9 cellular contexts compared by ENCODE assay signal in genomic region chr1:86018311-86018923, GRCh38.
DNase-seq lines count a peak whose midpoint lies in the region; ATAC-seq, FAIRE-seq and TF ChIP-seq lines count a peak whose summit lies in the region.
"Had no signal": no experiment of that assay in that cellular context is flagged by ENCODE, and none has a peak within 500 bp of the region (broad histone marks: within the 10 kb centered on the region; RNA-seq: fewer than 3 reads in every experiment).

No MANE protein-coding gene starts in this region.

- no peak for TF ChIP-seq POLR2A in heart left ventricle (IDR thresholded peaks at IDR 0.05)

- no peaks in the 10 kb centered on the region for H3K36me3 ChIP-seq in heart left ventricle
- H3K36me3 ChIP-seq in GM23338 (ENCODE audit: insufficient read depth) = no peaks in the 10 kb centered on the region
- H3K36me3 ChIP-seq in MM.1S (replicated peaks; ENCODE audit: insufficient read depth, low read length) = no peaks in the 10 kb centered on the region
- H3K36me3 ChIP-seq in kidney (ENCODE audit: control insufficient read depth in 1 of 2, insufficient read depth in 2 of 2, low read length in 2 of 2) = no peaks in the 10 kb centered on the region

- H3K4me1 Mint-ChIP-seq in GM23338 (no peaks in the 10 kb centered on the region), T-helper 17 cell (no peaks in the 10 kb centered on the region)
- H3K4me1 Mint-ChIP-seq in activated CD8-positive, alpha-beta T cell treated with anti-CD3 and anti-CD28 coated beads for 36 hours (ENCODE audit: low read depth) = no peaks in the 10 kb centered on the region
- H3K4me1 Mint-ChIP-seq: stimulated activated naive CD8-positive, alpha-beta T cell treated with anti-CD3 and anti-CD28 coated beads, Interleukin-15, amount 100 ng/mL, for 72 hours had no signal

- CTCF ChIA-PET in activated CD8-positive, alpha-beta T cell treated with anti-CD3 and anti-CD28 coated beads for 36 hours (lab: Charles Lee) = interaction anchor here (0.6 to 4.9 kb wide), 18 partner anchors 9 to 710 kb away, joined by 3 to 29 read pairs (median 3); no protein-coding TSS in a partner anchor

- no peaks in the 10 kb centered on the region for H4K20me1 ChIP-seq in GM23338 (replicated peaks; ENCODE audit: insufficient read depth)
- H4K20me1 ChIP-seq in MM.1S (ENCODE audit: insufficient read depth, low read length) = no peaks in the 10 kb centered on the region

- H3K9ac ChIP-seq in MM.1S (ENCODE audit: low read length) = no peak overlapping the region
- H3K9ac ChIP-seq in kidney (ENCODE audit: low read length in 2 of 2) = no peak overlapping the region

- H3K9me3 ChIP-seq in heart left ventricle = no peaks in the 10 kb centered on the region
- no peaks in the 10 kb centered on the region for H3K9me3 ChIP-seq in right cardiac atrium (ENCODE audit: control insufficient read depth, low read length)
- no peaks in the 10 kb centered on the region for H3K9me3 ChIP-seq in MM.1S (replicated peaks; ENCODE audit: insufficient read depth, low read length)
- H3K9me3 ChIP-seq in kidney (ENCODE audit: control insufficient read depth in 1 of 2, low read length in 2 of 2) = no peaks in the 10 kb centered on the region
- H3K9me3 ChIP-seq in T-helper 17 cell (ENCODE audit: control insufficient read depth, low read length, poor library complexity, severe bottlenecking) = no peaks in the 10 kb centered on the region

- H3K4me3 Mint-ChIP-seq in GM23338 (no peak overlapping the region), T-helper 17 cell (no peak overlapping the region)
- H3K4me3 Mint-ChIP-seq in activated CD8-positive, alpha-beta T cell treated with anti-CD3 and anti-CD28 coated beads for 36 hours = no peak overlapping the region
- H3K4me3 Mint-ChIP-seq: stimulated activated naive CD8-positive, alpha-beta T cell treated with anti-CD3 and anti-CD28 coated beads, Interleukin-15, amount 100 ng/mL, for 72 hours had no signal

- no peak for DNase-seq in heart left ventricle
- no peak for DNase-seq in right cardiac atrium
- peak; percentile 68 for DNase-seq in GM23338 (ENCODE audit: low spot score)
- peak; percentile 60 for DNase-seq in MM.1S
- DNase-seq in activated CD8-positive, alpha-beta T cell treated with anti-CD3 and anti-CD28 coated beads for 36 hours = peak; percentile 33
- no peak for DNase-seq in kidney
- no peak for DNase-seq in stimulated activated naive CD4-positive, alpha-beta T cell treated with Interleukin-2 at 50 U/mL for 16 hours (lab: John Stamatoyannopoulos, UW)
- no peak for DNase-seq in T-helper 17 cell

- H3K4me3 ChIP-seq in heart left ventricle = no peak overlapping the region
- H3K4me3 ChIP-seq in right cardiac atrium (ENCODE audit: low read length) = no peak overlapping the region
- no peak overlapping the region for H3K4me3 ChIP-seq in GM23338
- no peak overlapping the region for H3K4me3 ChIP-seq in MM.1S (ENCODE audit: low read length)
- no peak overlapping the region for H3K4me3 ChIP-seq in kidney (ENCODE audit: low read length in 2 of 2)

- ATAC-seq in heart left ventricle (no peak), right cardiac atrium (no peak), GM23338 (peak; percentile 53), T-helper 17 cell (no peak)
- peak; percentile 45 for ATAC-seq in activated CD8-positive, alpha-beta T cell treated with anti-CD3 and anti-CD28 coated beads for 36 hours
- ATAC-seq: stimulated activated naive CD8-positive, alpha-beta T cell treated with anti-CD3 and anti-CD28 coated beads, Interleukin-15, amount 100 ng/mL, for 72 hours had no signal

- WGBS in heart left ventricle, 4 donors = 36 to 42% (median 41%) methylated on average over 2 of the region's 2 CpGs
- 43% methylated on average over 2 of the region's 2 CpGs for WGBS in right cardiac atrium

- no peaks in the 10 kb centered on the region for H3K9me2 ChIP-seq in GM23338 (ENCODE audit: insufficient read depth)
- no peaks in the 10 kb centered on the region for H3K9me2 ChIP-seq in MM.1S (replicated peaks; ENCODE audit: insufficient read depth, low read length)

- H3K4me2 ChIP-seq in GM23338 = no peak overlapping the region
- no peak overlapping the region for H3K4me2 ChIP-seq in MM.1S (ENCODE audit: low read depth, low read length)

- H3F3A ChIP-seq in GM23338 (replicated peaks; ENCODE audit: low read depth) = no peaks in the 10 kb centered on the region
- no peaks in the 10 kb centered on the region for H3F3A ChIP-seq in MM.1S (ENCODE audit: insufficient read depth, low read length)

- H3K27me3 ChIP-seq in heart left ventricle (no peaks in the 10 kb centered on the region), right cardiac atrium (ENCODE audit: control insufficient read depth, insufficient read depth) (no peaks in the 10 kb centered on the region), GM23338 (ENCODE audit: insufficient read depth) (no peaks in the 10 kb centered on the region), MM.1S (replicated peaks; ENCODE audit: insufficient read depth, low read length) (no peaks in the 10 kb centered on the region)

- peaks cover 2% of the 10 kb centered on the region for H3K27me3 Mint-ChIP-seq in GM23338 (ENCODE audit: insufficient read depth, low read depth, poor library complexity)
- H3K27me3 Mint-ChIP-seq in activated CD8-positive, alpha-beta T cell treated with anti-CD3 and anti-CD28 coated beads for 36 hours = no peaks in the 10 kb centered on the region
- no peaks in the 10 kb centered on the region for H3K27me3 Mint-ChIP-seq in T-helper 17 cell
- H3K27me3 Mint-ChIP-seq: stimulated activated naive CD8-positive, alpha-beta T cell treated with anti-CD3 and anti-CD28 coated beads, Interleukin-15, amount 100 ng/mL, for 72 hours had no signal

- H3K4me1 ChIP-seq in heart left ventricle (no peaks in the 10 kb centered on the region), right cardiac atrium (ENCODE audit: control insufficient read depth, insufficient read depth, low read length) (no peaks in the 10 kb centered on the region), GM23338 (ENCODE audit: insufficient read depth) (no peaks in the 10 kb centered on the region), MM.1S (ENCODE audit: low read length) (no peaks in the 10 kb centered on the region; the same call in 1 of the 2 replicates), kidney (ENCODE audit: control insufficient read depth in 1 of 2, insufficient read depth in 1 of 2, low read depth in 1 of 2, low read length in 2 of 2) (no peaks in the 10 kb centered on the region)

- no peaks in the 10 kb centered on the region for H3K9me3 Mint-ChIP-seq in GM23338
- H3K9me3 Mint-ChIP-seq in activated CD8-positive, alpha-beta T cell treated with anti-CD3 and anti-CD28 coated beads for 36 hours = no peaks in the 10 kb centered on the region
- H3K9me3 Mint-ChIP-seq: stimulated activated naive CD8-positive, alpha-beta T cell treated with anti-CD3 and anti-CD28 coated beads, Interleukin-15, amount 100 ng/mL, for 72 hours had no signal

- H3K27ac Mint-ChIP-seq in GM23338 = no peak overlapping the region
- H3K27ac Mint-ChIP-seq in activated CD8-positive, alpha-beta T cell treated with anti-CD3 and anti-CD28 coated beads for 36 hours = no peak overlapping the region
- no peak overlapping the region for H3K27ac Mint-ChIP-seq in T-helper 17 cell
- H3K27ac Mint-ChIP-seq: stimulated activated naive CD8-positive, alpha-beta T cell treated with anti-CD3 and anti-CD28 coated beads, Interleukin-15, amount 100 ng/mL, for 72 hours had no signal

- no peaks in the 10 kb centered on the region for H3K36me3 Mint-ChIP-seq in GM23338 (ENCODE audit: low read depth)
- H3K36me3 Mint-ChIP-seq in activated CD8-positive, alpha-beta T cell treated with anti-CD3 and anti-CD28 coated beads for 36 hours (ENCODE audit: low read depth) = no peaks in the 10 kb centered on the region
- no peaks in the 10 kb centered on the region for H3K36me3 Mint-ChIP-seq in T-helper 17 cell (ENCODE audit: low read depth)

- intact Hi-C loops in heart left ventricle (cut with DNase I) (loop anchor here in 6 of 10 donors (5.0 to 10.0 kb wide), 3 partner anchors 124 to 714 kb away; no protein-coding TSS in a partner anchor), right cardiac atrium (cut with DNase I) (no loop called here), kidney (cut with DNase I) (no loop called here)
- intact Hi-C loops in activated CD8-positive, alpha-beta T cell treated with anti-CD3 and anti-CD28 coated beads for 36 hours (cut with micrococcal nuclease) = loop anchor here (10.0 kb wide), 1 partner anchor 714 kb away; no protein-coding TSS in a partner anchor

- no peak overlapping the region for H3K27ac ChIP-seq in heart left ventricle
- no peak overlapping the region for H3K27ac ChIP-seq in right cardiac atrium (ENCODE audit: low read length)
- no peak overlapping the region for H3K27ac ChIP-seq in GM23338 (ENCODE audit: low read depth)
- no peak overlapping the region for H3K27ac ChIP-seq in MM.1S (ENCODE audit: low read length)
- no peak overlapping the region for H3K27ac ChIP-seq in kidney (ENCODE audit: low read depth in 2 of 2, low read length in 2 of 2)

- H2AFZ ChIP-seq in GM23338 = no peak overlapping the region
- H2AFZ ChIP-seq in MM.1S (ENCODE audit: low read length) = no peak overlapping the region

- no peaks in the 10 kb centered on the region for H3K79me2 ChIP-seq in GM23338 (replicated peaks; ENCODE audit: insufficient read depth)
- H3K79me2 ChIP-seq in MM.1S (ENCODE audit: low read length) = no peaks in the 10 kb centered on the region

- POLR2A ChIA-PET in activated CD8-positive, alpha-beta T cell treated with anti-CD3 and anti-CD28 coated beads for 36 hours (lab: Charles Lee) = no interaction called here

- FAIRE-seq in kidney (lab: Jason Lieb, UNC) = peak; percentile 90

- TF ChIP-seq CTCF in heart left ventricle (IDR thresholded peaks at IDR 0.05) = peak; percentile 47 to 79 (median 64)
- peak; percentile 66 to 95 for TF ChIP-seq CTCF in GM23338 (conservative IDR thresholded peaks at IDR 0.05; ENCODE audit: low read depth in 2 of 2)
- TF ChIP-seq CTCF in MM.1S (IDR thresholded peaks at IDR 0.05; ENCODE audit: low read length) = peak; percentile 84
- peak; percentile 57 for TF ChIP-seq CTCF in activated CD8-positive, alpha-beta T cell treated with anti-CD3 and anti-CD28 coated beads for 36 hours (IDR thresholded peaks at IDR 0.05)
- peak; percentile 54 for TF ChIP-seq CTCF in kidney (IDR thresholded peaks at IDR 0.05; ENCODE audit: borderline replicate concordance, extremely low read depth, insufficient read depth)

TF ChIP-seq in GM23338, 12 proteins besides CTCF, POLR2A, EP300 and RAD21 (continues in another document):
- no peak for TF ChIP-seq POLR2AphosphoS5 (IDR thresholded peaks at IDR 0.05; ENCODE audit: low read depth)
- TF ChIP-seq NANOG (IDR thresholded peaks at IDR 0.05; ENCODE audit: borderline replicate concordance) = no peak
- TF ChIP-seq ZNF114 (CRISPR knock-in tag; IDR thresholded peaks at IDR 0.05) = no peak

Comparison
In these comparisons a context has a peak if more than half of its experiments do, and no peak if none do; other contexts are left out.
1. intact Hi-C loops: an anchor here in heart left ventricle (5.0 to 10.0 kb wide) and activated CD8-positive, alpha-beta T cell treated with anti-CD3 and anti-CD28 coated beads for 36 hours (10.0 kb wide); none called in right cardiac atrium and kidney.
2. ATAC-seq: peak in GM23338 (single experiment) and activated CD8-positive, alpha-beta T cell treated with anti-CD3 and anti-CD28 coated beads for 36 hours (single experiment); none in heart left ventricle (0 of 4), right cardiac atrium (0 of 2) and T-helper 17 cell (single experiment).
3. DNase-seq: peak in GM23338 (single experiment), MM.1S (single experiment) and activated CD8-positive, alpha-beta T cell treated with anti-CD3 and anti-CD28 coated beads for 36 hours (single experiment); none in heart left ventricle (0 of 5), right cardiac atrium (0 of 3), kidney (single experiment), stimulated activated naive CD4-positive, alpha-beta T cell treated with Interleukin-2 at 50 U/mL for 16 hours (single experiment) and T-helper 17 cell (0 of 3).
4. Peak in every context shown above with its lines, with median percentiles within 50 percentile points of each other: CTCF ChIP-seq.